Comparison of ENCODE assay signal across 12 cellular contexts in genomic region chr16:57128787-57129389, GRCh38. TPM values are rescaled to one million over a fixed set of nuclear protein-coding genes. Genes with fewer than 3 reads are reported as not detected.
DNase-seq lines count a peak whose midpoint lies in the region; ATAC-seq, FAIRE-seq and TF ChIP-seq lines count a peak whose summit lies in the region.
"Had no signal": no experiment of that assay in that cellular context is flagged by ENCODE, and none has a peak within 500 bp of the region (broad histone marks: within the 10 kb centered on the region; RNA-seq: fewer than 3 reads in every experiment).

No MANE protein-coding gene starts in this region.

- peak; percentile 79 to 83 for ATAC-seq in activated CD4-positive, CD25-positive, alpha-beta regulatory T cell treated with anti-CD3 and anti-CD28 coated beads, Interleukin-2, amount 50 U/mL, for 24 hours
- ATAC-seq: right cardiac atrium had no signal

- H3K36me3 ChIP-seq in osteoblast (ENCODE audit: insufficient read depth, low read length) = no peaks in the 10 kb centered on the region
- H3K36me3 ChIP-seq in suprapubic skin = peaks cover 6% of the 10 kb centered on the region

- TF ChIP-seq POLR2A in GM12891 (IDR thresholded peaks at IDR 0.05; ENCODE audit: low read depth, low read length) = no peak
- no peak for TF ChIP-seq POLR2A in suprapubic skin (IDR thresholded peaks at IDR 0.05)

- H3K27ac ChIP-seq in osteoblast (ENCODE audit: low read depth, low read length) (no peak overlapping the region), suprapubic skin (no peak overlapping the region)

- TF ChIP-seq CTCF in osteoblast (IDR thresholded peaks at IDR 0.05; ENCODE audit: extremely low read depth, low read depth, low read length) (no peak), suprapubic skin (IDR thresholded peaks at IDR 0.05) (no peak)

- peak; percentile 56 for FAIRE-seq in GM12891 (lab: Jason Lieb, UNC)

- H3K4me3 ChIP-seq in osteoblast (ENCODE audit: insufficient read depth, low read length) (no peak overlapping the region), suprapubic skin (no peak overlapping the region)

- TF ChIP-seq EP300 in suprapubic skin (IDR thresholded peaks at IDR 0.05) = no peak

- no peak overlapping the region for H3K4me2 ChIP-seq in osteoblast (ENCODE audit: insufficient read depth, low read length)

- no peaks in the 10 kb centered on the region for H3K79me2 ChIP-seq in osteoblast (ENCODE audit: insufficient read depth, low read length)

- DNase-seq in GM12891 (ENCODE audit: insufficient read length, low spot score) = no peak
- peak; percentile 37 for DNase-seq in activated naive CD4-positive, alpha-beta T cell treated with Interleukin-2 at 50 U/mL for 16 hours
- peak; percentile 36 for DNase-seq in osteoblast (ENCODE audit: insufficient read length, low spot score, missing footprints)
- DNase-seq in D341Med (ENCODE audit: low spot score) = no peak
- DNase-seq in NCI-H2081 treated with DMSO at 0.1 percent for 48 hours (lab: John Stamatoyannopoulos, UW) = no peak
- DNase-seq in suprapubic skin (ENCODE audit: low spot score in 2 of 2) = no peak
- no peak for DNase-seq in NCI-H1092 (lab: John Stamatoyannopoulos, UW)
- DNase-seq: foreskin melanocyte; mesendoderm; stimulated activated naive B cell treated with anti-CD40 and anti-IgM and Interleukin-4, amounts not matched to agents 10 μg/mL and 1 μg/mL and 100 μg/mL, for 72 hours had no signal

- no peaks in the 10 kb centered on the region for H3K27me3 ChIP-seq in osteoblast (ENCODE audit: insufficient read depth, low read length)
- H3K27me3 ChIP-seq in suprapubic skin = no peaks in the 10 kb centered on the region

- H3K9me3 ChIP-seq in osteoblast (ENCODE audit: low read depth, low read length) (no peaks in the 10 kb centered on the region), suprapubic skin (no peaks in the 10 kb centered on the region)

- WGBS in suprapubic skin = 81% methylated on average over 11 of the region's 11 CpGs

- no peak overlapping the region for H2AFZ ChIP-seq in osteoblast (ENCODE audit: low read length)

- H4K20me1 ChIP-seq in osteoblast (ENCODE audit: insufficient read depth, low read length) = no peaks in the 10 kb centered on the region

- H3K4me1 ChIP-seq in osteoblast (ENCODE audit: insufficient read depth, low read length) (no peaks in the 10 kb centered on the region), suprapubic skin (no peaks in the 10 kb centered on the region)

TF ChIP-seq in GM12891, 5 proteins besides CTCF, POLR2A, EP300 and RAD21:
- no peak for TF ChIP-seq SPI1 (IDR thresholded peaks at IDR 0.05; ENCODE audit: low read depth, low read length)
- no peak for TF ChIP-seq POLR2AphosphoS5 (IDR thresholded peaks at IDR 0.05; ENCODE audit: low read depth, low read length)
- no peak for TF ChIP-seq PAX5 (IDR thresholded peaks at IDR 0.05; ENCODE audit: insufficient read depth, low read length, severe bottlenecking)
- TF ChIP-seq TAF1 (IDR thresholded peaks at IDR 0.05; ENCODE audit: low read depth, low read length) = no peak
- TF ChIP-seq POU2F2 (IDR thresholded peaks at IDR 0.05; ENCODE audit: low read depth, low read length) = no peak
TF ChIP-seq in GM12891: peak in this region for 0.

RNA-seq across cellular contexts. Expression of gene CPNE2, which starts 36.5 kb away (rescaled TPM):
- 13.0 TPM for polyA plus RNA-seq in GM12891 (2012; ENCODE audit: low read depth, missing spikeins)
- total RNA-seq in osteoblast = 11.6 and 15.3 TPM in 2 replicates
- 10 to 100 TPM; 12.7 to 23.1 (median 15.7) TPM for total RNA-seq in suprapubic skin

RNA-seq across cellular contexts. Expression of gene PSME3IP1, which starts 57.0 kb away (rescaled TPM):
- polyA plus RNA-seq in GM12891 (2012; ENCODE audit: low read depth, missing spikeins) = 82.5 TPM
- total RNA-seq in osteoblast (53.9 and 70.2 TPM in 2 replicates), suprapubic skin (100 to 1,000 TPM in 1 of 4 donors, 10 to 100 TPM in 3; 47.1 to 109 (median 60.3) TPM)

RNA-seq across cellular contexts. Expression of gene RSPRY1, which starts 57.2 kb away (rescaled TPM):
- 16.3 TPM for polyA plus RNA-seq in GM12891 (2012; ENCODE audit: low read depth, missing spikeins)
- total RNA-seq in osteoblast = 51.6 and 57.2 TPM in 2 replicates
- total RNA-seq in suprapubic skin = 10 to 100 TPM; 16.3 to 48.3 (median 35.2) TPM

Comparison
In these comparisons a context has a peak if more than half of its experiments do, and no peak if none do; other contexts are left out.
1. DNase-seq: peak in activated naive CD4-positive, alpha-beta T cell treated with Interleukin-2 at 50 U/mL for 16 hours (single experiment) and osteoblast (single experiment); none in GM12891 (single experiment), D341Med (single experiment), NCI-H2081 treated with DMSO at 0.1 percent for 48 hours (single experiment), suprapubic skin (0 of 2) and NCI-H1092 (single experiment).